ENCODE assay signal across 24 cellular contexts in the genomic region with DNA sequence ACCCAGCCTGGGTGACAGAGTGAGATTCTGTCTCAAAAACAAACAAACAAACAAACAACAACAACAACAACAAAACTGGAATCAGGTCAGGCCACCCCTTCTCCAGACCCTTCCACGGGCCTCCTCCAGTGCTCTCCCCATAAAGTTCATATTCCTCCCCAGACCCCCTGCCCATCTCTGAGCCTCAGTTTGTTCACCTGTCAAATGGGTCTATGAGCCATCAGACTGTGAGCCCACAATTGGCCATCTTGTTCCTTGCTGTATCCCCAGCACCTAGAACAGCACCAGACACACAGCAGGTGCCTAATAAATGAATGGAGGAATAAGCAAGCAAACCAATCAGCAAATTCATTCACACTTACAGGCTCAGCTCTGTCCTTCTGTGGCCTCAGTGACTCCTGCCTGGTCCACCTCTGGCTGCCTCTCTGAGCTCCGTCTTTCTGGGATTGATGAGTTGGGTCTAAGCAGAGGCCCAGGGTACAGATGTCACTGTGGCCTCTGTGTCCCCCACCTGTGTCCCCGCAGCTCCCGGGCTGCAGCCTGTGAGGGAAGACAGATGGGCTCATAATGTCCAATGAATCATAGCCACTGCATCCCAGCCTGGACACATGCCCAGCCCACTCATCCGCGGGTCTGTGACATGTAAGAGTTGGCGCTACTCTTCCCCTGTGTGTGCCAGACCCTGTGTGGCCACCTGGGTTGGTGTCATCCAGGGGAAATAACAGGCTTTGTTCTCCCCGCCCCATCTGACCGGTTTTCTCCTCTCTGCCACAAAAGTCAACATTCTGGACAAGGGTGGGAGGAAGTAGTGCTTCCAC. TPM values are rescaled to one million over a fixed set of nuclear protein-coding genes. Genes with fewer than 3 reads are reported as not detected.
DNase-seq lines count a peak whose midpoint lies in the region; ATAC-seq and TF ChIP-seq lines count a peak whose summit lies in the region.
"Had no signal": no experiment of that assay in that cellular context is flagged by ENCODE, and none has a peak within 500 bp of the region (broad histone marks: within the 10 kb centered on the region; RNA-seq: fewer than 3 reads in every experiment).

No MANE protein-coding gene starts in this region.

- POLR2A ChIA-PET in activated CD4-positive, alpha-beta memory T cell treated with anti-CD3 and anti-CD28 coated beads for 36 hours (lab: Charles Lee), result no interaction called here

- WGBS in adrenal gland, 4 donors, result 32 to 37% (median 35%) methylated on average over 5 to 9 of the region's 9 CpGs

- ATAC-seq in activated T-cell treated with anti-CD3 and anti-CD28 coated beads, Interleukin-2, amount 50 U/mL, for 72 hours (replicated peaks in 1 of 2), result no peak
- ATAC-seq: left cardiac atrium; stimulated activated naive CD8-positive, alpha-beta T cell treated with anti-CD3 and anti-CD28 coated beads, Interleukin-15, amount 100 ng/mL, for 72 hours; WTC11 had no signal

- H3K4me1 ChIP-seq in adrenal gland (replicated peaks in 1 of 2), result peaks cover 0 to 8% of the 10 kb centered on the region in 2 donors
- H3K4me1 ChIP-seq: esophagus squamous epithelium, tibial nerve had no signal

- no peaks in the 10 kb centered on the region for H3K4me1 Mint-ChIP-seq in activated T-cell treated with anti-CD3 and anti-CD28 coated beads, Interleukin-2, amount 50 U/mL, for 72 hours (ENCODE audit: low read depth)
- no peaks in the 10 kb centered on the region for H3K4me1 Mint-ChIP-seq in activated CD4-positive, alpha-beta memory T cell treated with anti-CD3 and anti-CD28 coated beads for 36 hours (ENCODE audit: low read depth)
- H3K4me1 Mint-ChIP-seq: B cell; endodermal cell; memory B cell; naive B cell; stimulated activated naive CD8-positive, alpha-beta T cell treated with anti-CD3 and anti-CD28 coated beads, Interleukin-15, amount 100 ng/mL, for 72 hours had no signal

- DNase-seq in Daoy (ENCODE audit: low read depth) (peak; percentile 81), M059J (ENCODE audit: low read depth) (peak; percentile 76), adrenal gland (peak in 5 of 7 donors; percentile 10 to 45 (median 33)), myocyte (ENCODE audit: low read depth) (peak; percentile 90), HK-2 (ENCODE audit: unreplicated experiment) (no peak)
- no peak for DNase-seq in activated T-cell treated with anti-CD3 and anti-CD28 coated beads, Interleukin-2, amount 50 U/mL, for 72 hours
- no peak for DNase-seq in activated CD4-positive, alpha-beta memory T cell treated with anti-CD3 and anti-CD28 coated beads for 36 hours
- DNase-seq: activated CD4-positive, alpha-beta T cell treated with anti-CD3 and anti-CD28 coated beads, Interleukin-2, amount 50 U/mL, for 48 hours; activated effector memory CD4-positive, alpha-beta T cell treated with Interleukin-2 at 50 U/mL for 16 hours; brain microvascular endothelial cell; endodermal cell; esophagus squamous epithelium; H7; KG1; left cardiac atrium; naive B cell; NCI-H2081 treated with DMSO at 0.1 percent for 48 hours; NCI-H510A treated with DMSO at 0.1 percent for 48 hours; stimulated activated CD4-positive, alpha-beta T cell treated with anti-CD3 and anti-CD28 coated beads, Interleukin-12 subunit alpha, Interleukin-12 subunit beta, amount 100 ng/mL, for 4 hours; stimulated activated naive CD8-positive, alpha-beta T cell treated with anti-CD3 and anti-CD28 coated beads, Interleukin-15, amount 100 ng/mL, for 72 hours had no signal

- TF ChIP-seq POLR2A in adrenal gland (IDR thresholded peaks at IDR 0.05), result no peak

- H3K9me3 ChIP-seq in adrenal gland (replicated peaks in 1 of 3), result no peaks in the 10 kb centered on the region
- H3K9me3 ChIP-seq: esophagus squamous epithelium, tibial nerve had no signal

- H3K36me3 ChIP-seq in adrenal gland (replicated peaks in 1 of 2), result no peaks in the 10 kb centered on the region
- H3K36me3 ChIP-seq: brain microvascular endothelial cell, esophagus squamous epithelium, tibial nerve had no signal

- H3K27me3 ChIP-seq in adrenal gland, result no peaks in the 10 kb centered on the region

- intact Hi-C loops in adrenal gland (cut with DNase I), result no loop called here
- intact Hi-C loops in activated CD4-positive, alpha-beta memory T cell treated with anti-CD3 and anti-CD28 coated beads for 36 hours (cut with micrococcal nuclease), result no loop called here

- CTCF ChIA-PET in activated CD4-positive, alpha-beta memory T cell treated with anti-CD3 and anti-CD28 coated beads for 36 hours (lab: Charles Lee), result no interaction called here

- H3K27me3 Mint-ChIP-seq in activated T-cell treated with anti-CD3 and anti-CD28 coated beads, Interleukin-2, amount 50 U/mL, for 72 hours (ENCODE audit: low read depth), result peaks cover 34% of the 10 kb centered on the region
- peaks cover 25% of the 10 kb centered on the region for H3K27me3 Mint-ChIP-seq in activated CD4-positive, alpha-beta memory T cell treated with anti-CD3 and anti-CD28 coated beads for 36 hours

- H3K36me3 Mint-ChIP-seq in activated T-cell treated with anti-CD3 and anti-CD28 coated beads, Interleukin-2, amount 50 U/mL, for 72 hours (ENCODE audit: insufficient read depth in 2 of 2), result no peaks in the 10 kb centered on the region
- H3K36me3 Mint-ChIP-seq in activated CD4-positive, alpha-beta memory T cell treated with anti-CD3 and anti-CD28 coated beads for 36 hours, result no peaks in the 10 kb centered on the region
- H3K36me3 Mint-ChIP-seq: memory B cell, WTC11 had no signal

- H3K4me3 Mint-ChIP-seq in activated T-cell treated with anti-CD3 and anti-CD28 coated beads, Interleukin-2, amount 50 U/mL, for 72 hours, result no peak overlapping the region
- no peak overlapping the region for H3K4me3 Mint-ChIP-seq in activated CD4-positive, alpha-beta memory T cell treated with anti-CD3 and anti-CD28 coated beads for 36 hours
- H3K4me3 Mint-ChIP-seq: B cell; endodermal cell; memory B cell; stimulated activated naive CD8-positive, alpha-beta T cell treated with anti-CD3 and anti-CD28 coated beads, Interleukin-15, amount 100 ng/mL, for 72 hours; WTC11 had no signal

- no peak overlapping the region for H3K27ac Mint-ChIP-seq in activated T-cell treated with anti-CD3 and anti-CD28 coated beads, Interleukin-2, amount 50 U/mL, for 72 hours
- H3K27ac Mint-ChIP-seq in activated CD4-positive, alpha-beta memory T cell treated with anti-CD3 and anti-CD28 coated beads for 36 hours, result no peak overlapping the region
- H3K27ac Mint-ChIP-seq: B cell, endodermal cell, memory B cell, WTC11 had no signal

- H3K4me3 ChIP-seq in adrenal gland, result no peak overlapping the region
- H3K4me3 ChIP-seq: esophagus squamous epithelium, tibial nerve had no signal

- TF ChIP-seq CTCF in adrenal gland (IDR thresholded peaks at IDR 0.05), result no peak

- H3K9me3 Mint-ChIP-seq in activated T-cell treated with anti-CD3 and anti-CD28 coated beads, Interleukin-2, amount 50 U/mL, for 72 hours, result no peaks in the 10 kb centered on the region
- no peaks in the 10 kb centered on the region for H3K9me3 Mint-ChIP-seq in activated CD4-positive, alpha-beta memory T cell treated with anti-CD3 and anti-CD28 coated beads for 36 hours
- H3K9me3 Mint-ChIP-seq: endodermal cell; stimulated activated naive CD8-positive, alpha-beta T cell treated with anti-CD3 and anti-CD28 coated beads, Interleukin-15, amount 100 ng/mL, for 72 hours; WTC11 had no signal

- no peak overlapping the region for H3K27ac ChIP-seq in adrenal gland
- H3K27ac ChIP-seq: brain microvascular endothelial cell, esophagus squamous epithelium, tibial nerve had no signal

RNA-seq across cellular contexts. Expression of a gene that starts 19.6 kb away (rescaled TPM):
- 38.9 and 43.9 TPM in 2 replicates for total RNA-seq in Daoy (2014; rRNA removed; shearing (Covaris generic))
- 37.8 and 96.6 TPM in 2 replicates for total RNA-seq in M059J (2014; rRNA removed; shearing (Covaris generic))
- total RNA-seq in adrenal gland (100 to 1,000 TPM in 7 of 8 donors, 10 to 100 TPM in 1; 87.8 to 376 (median 216) TPM), myocyte (104 and 161 TPM in 2 replicates)
- polyA plus RNA-seq in adrenal gland, result 10 to 100 TPM in 2 of 3 donors, 1 to 10 TPM in 1; 8.8 to 36.7 (median 28.8) TPM
- polyA plus RNA-seq in myocyte (2012), result 27.8 TPM
- total RNA-seq in activated T-cell treated with anti-CD3 and anti-CD28 coated beads, Interleukin-2, amount 50 U/mL, for 72 hours, result 1 to 10 TPM; 2.0 to 2.7 TPM
- total RNA-seq in activated CD4-positive, alpha-beta memory T cell treated with anti-CD3 and anti-CD28 coated beads for 36 hours, result under 1 TPM; 0.39 to 0.69 TPM

Comparison
In these comparisons a context has a peak if more than half of its experiments do, and no peak if none do; other contexts are left out.
1. DNase-seq: peak in Daoy (single experiment), M059J (single experiment), adrenal gland (5 of 7) and myocyte (single experiment); none in activated T-cell treated with anti-CD3 and anti-CD28 coated beads, Interleukin-2, amount 50 U/mL, for 72 hours (0 of 2), HK-2 (single experiment) and activated CD4-positive, alpha-beta memory T cell treated with anti-CD3 and anti-CD28 coated beads for 36 hours (single experiment).
2. RNA of a gene that starts 19.6 kb away (total RNA-seq): 87.8 to 376 TPM in adrenal gland, 104 to 161 TPM in myocyte, 37.8 to 96.6 TPM in M059J and 38.9 to 43.9 TPM in Daoy; 2.0 to 2.7 TPM in activated T-cell treated with anti-CD3 and anti-CD28 coated beads, Interleukin-2, amount 50 U/mL, for 72 hours and 0.39 to 0.69 TPM in activated CD4-positive, alpha-beta memory T cell treated with anti-CD3 and anti-CD28 coated beads for 36 hours; every median in the first group is over 10 times any median in the second.